10 cellular contexts compared by ENCODE assay signal in genomic region chr1:7491089-7491817, GRCh38.
DNase-seq lines count a peak whose midpoint lies in the region; ATAC-seq, FAIRE-seq and TF ChIP-seq lines count a peak whose summit lies in the region.
"Had no signal": no experiment of that assay in that cellular context is flagged by ENCODE, and none has a peak within 500 bp of the region (broad histone marks: within the 10 kb centered on the region; RNA-seq: fewer than 3 reads in every experiment).

No MANE protein-coding gene starts in this region.

- no peak for TF ChIP-seq POLR2A in A549 (IDR thresholded peaks at IDR 0.05; ENCODE audit: low read length)
- no peak for TF ChIP-seq POLR2A in adrenal gland (IDR thresholded peaks at IDR 0.05)

- peak overlapping the region; percentile 32; the same call in 2 of the 3 replicates for H3K4me2 ChIP-seq in A549

- 69% methylated on average over 17 of the region's 17 CpGs for WGBS in A549 (ENCODE audit: missing lambda C conversion rate)
- WGBS in adrenal gland, 4 donors: 66 to 72% (median 68%) methylated on average over 17 of the region's 17 CpGs
- WGBS in endodermal cell (ENCODE audit: insufficient coverage in 1 of 2, insufficient read length in 1 of 2), 2 experiments: 87 to 89% methylated on average over 14 to 17 of the region's 17 CpGs

- H3K27me3 ChIP-seq in adrenal gland (no peaks in the 10 kb centered on the region), endodermal cell (ENCODE audit: control insufficient read depth, insufficient read depth, low read length, poor library complexity, severe bottlenecking) (no peaks in the 10 kb centered on the region), dorsolateral prefrontal cortex (no peaks in the 10 kb centered on the region)

- no peak for DNase-seq in A549 (ENCODE audit: low read depth in 1 of 2, low spot score in 1 of 2)
- peak; percentile 94 for DNase-seq in NCI-H1092 (lab: John Stamatoyannopoulos, UW)
- peak in 3 of 7 donors; percentile 29 to 59 (median 47) for DNase-seq in adrenal gland
- DNase-seq in kidney tubule cell (ENCODE audit: low spot score): peak; percentile 30
- no peak for DNase-seq in cortex of kidney (lab: John Stamatoyannopoulos, UW)
- DNase-seq in endodermal cell: no peak
- no peak for DNase-seq in dorsolateral prefrontal cortex
- DNase-seq: CD4-positive, CD25-positive, alpha-beta regulatory T cell; stimulated activated CD4-positive, alpha-beta T cell treated with anti-CD3 and anti-CD28 coated beads, Interleukin-4, amount 100 ng/mL, for 1 hour had no signal

- intact Hi-C loops in adrenal gland (cut with DNase I): no loop called here
- intact Hi-C loops in dorsolateral prefrontal cortex (cut with DNase I): no loop called here

- peaks cover 9% of the 10 kb centered on the region for H3K4me1 Mint-ChIP-seq in endodermal cell
- H3K4me1 Mint-ChIP-seq: CD4-positive, CD25-positive, alpha-beta regulatory T cell had no signal

- no peak for ATAC-seq in A549
- no peak for ATAC-seq in GM18861 (IDR thresholded peaks at IDR 0.05; ENCODE audit: unreplicated experiment)

- TF ChIP-seq EP300 in A549 (IDR thresholded peaks at IDR 0.05): no peak

- H3K9me3 Mint-ChIP-seq in endodermal cell: peaks cover 3% of the 10 kb centered on the region

- H3K36me3 ChIP-seq in adrenal gland (replicated peaks in 1 of 2) (no peaks in the 10 kb centered on the region), endodermal cell (ENCODE audit: control insufficient read depth, insufficient read depth, low read length) (no peaks in the 10 kb centered on the region)

- POLR2A ChIA-PET in A549 (lab: Yijun Ruan, JAX): no interaction called here

- TF ChIP-seq RAD21 in A549 (conservative IDR thresholded peaks at IDR 0.05 in 1 of 2, IDR thresholded peaks at IDR 0.05 in 1 of 2): no peak

- TF ChIP-seq CTCF in A549 (IDR thresholded peaks at IDR 0.05) (no peak), adrenal gland (IDR thresholded peaks at IDR 0.05) (no peak), endodermal cell (conservative IDR thresholded peaks at IDR 0.05) (no peak), dorsolateral prefrontal cortex (IDR thresholded peaks at IDR 0.05 in 54 of 56, conservative IDR thresholded peaks at IDR 0.05 in 2 of 56; ENCODE audit: low read depth in 1 of 56, partially characterized antibody in 56 of 56) (no peak)

- H3K27ac Mint-ChIP-seq in endodermal cell: no peak overlapping the region
- H3K27ac Mint-ChIP-seq: CD4-positive, CD25-positive, alpha-beta regulatory T cell had no signal

- no peak overlapping the region for H3K9ac ChIP-seq in endodermal cell (ENCODE audit: extremely low read depth, low read length, poor library complexity, severe bottlenecking)

- H3K9me3 ChIP-seq in A549: no peaks in the 10 kb centered on the region
- no peaks in the 10 kb centered on the region for H3K9me3 ChIP-seq in adrenal gland (replicated peaks in 1 of 3)
- no peaks in the 10 kb centered on the region for H3K9me3 ChIP-seq in endodermal cell (ENCODE audit: control insufficient read depth, low read length)

- H3K4me1 ChIP-seq in A549 (peaks cover 9% of the 10 kb centered on the region; the same call in 2 of the 3 replicates), adrenal gland (replicated peaks in 1 of 2) (peaks cover 0 to 7% of the 10 kb centered on the region in 2 donors), endodermal cell (ENCODE audit: control insufficient read depth, insufficient read depth, low read length) (no peaks in the 10 kb centered on the region)

- CTCF ChIA-PET in A549 (lab: Yijun Ruan, JAX): interaction anchor here (0.7 kb wide), 1 partner anchor 33 kb away, joined by 4 read pairs; no protein-coding TSS in a partner anchor

- H3K4me3 Mint-ChIP-seq in endodermal cell: no peak overlapping the region
- H3K4me3 Mint-ChIP-seq: CD4-positive, CD25-positive, alpha-beta regulatory T cell had no signal

- H3K4me3 ChIP-seq in A549 (no peak overlapping the region), adrenal gland (no peak overlapping the region), endodermal cell (ENCODE audit: low read length) (no peak overlapping the region), dorsolateral prefrontal cortex (peak overlapping the region in 2 of 59 donors; percentile 1 to 19)

- H3K27ac ChIP-seq in A549 (peak overlapping the region in 1 of 2 experiments; percentile 27; a peak in 2 of 6 replicates), adrenal gland (peak overlapping the region in 3 of 5 donors; percentile 10 to 66 (median 62)), endodermal cell (ENCODE audit: low read depth, low read length) (no peak overlapping the region), dorsolateral prefrontal cortex (no peak overlapping the region)

- no peak for FAIRE-seq in A549 (lab: Jason Lieb, UNC)

- H3K27me3 Mint-ChIP-seq in endodermal cell (ENCODE audit: insufficient read depth): no peaks in the 10 kb centered on the region
- H3K27me3 Mint-ChIP-seq: CD4-positive, CD25-positive, alpha-beta regulatory T cell had no signal

- no peaks in the 10 kb centered on the region for H3K36me3 Mint-ChIP-seq in endodermal cell (ENCODE audit: low read depth)
- H3K36me3 Mint-ChIP-seq: CD4-positive, CD25-positive, alpha-beta regulatory T cell had no signal

TF ChIP-seq in A549, 52 proteins besides CTCF, POLR2A, EP300 and RAD21:
- TF ChIP-seq POLR2AphosphoS2 (conservative IDR thresholded peaks at IDR 0.05; ENCODE audit: low read length): no peak
- TF ChIP-seq HOXB13 (CRISPR knock-in tag; IDR thresholded peaks at IDR 0.05; ENCODE audit: low read depth): no peak
- no peak for TF ChIP-seq ATOH8 (CRISPR knock-in tag; IDR thresholded peaks at IDR 0.05; ENCODE audit: low read depth)
- no peak for TF ChIP-seq SMC3 (IDR thresholded peaks at IDR 0.05)
- no peak for TF ChIP-seq ZNF302 (CRISPR knock-in tag; IDR thresholded peaks at IDR 0.05)
- TF ChIP-seq, protein P1, sequence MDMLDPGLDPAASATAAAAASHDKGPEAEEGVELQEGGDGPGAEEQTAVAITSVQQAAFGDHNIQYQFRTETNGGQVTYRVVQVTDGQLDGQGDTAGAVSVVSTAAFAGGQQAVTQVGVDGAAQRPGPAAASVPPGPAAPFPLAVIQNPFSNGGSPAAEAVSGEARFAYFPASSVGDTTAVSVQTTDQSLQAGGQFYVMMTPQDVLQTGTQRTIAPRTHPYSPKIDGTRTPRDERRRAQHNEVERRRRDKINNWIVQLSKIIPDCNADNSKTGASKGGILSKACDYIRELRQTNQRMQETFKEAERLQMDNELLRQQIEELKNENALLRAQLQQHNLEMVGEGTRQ (IDR thresholded peaks at IDR 0.05): no peak
- TF ChIP-seq TFCP2L1 (CRISPR knock-in tag; IDR thresholded peaks at IDR 0.05): no peak

Comparison
In these comparisons a context has a peak if more than half of its experiments do, and no peak if none do; other contexts are left out.
1. DNase-seq: peak in NCI-H1092 (single experiment) and kidney tubule cell (single experiment); none in A549 (0 of 2), cortex of kidney (single experiment), endodermal cell (single experiment) and dorsolateral prefrontal cortex (0 of 10).
2. H3K27ac ChIP-seq: peak in adrenal gland (3 of 5); none in endodermal cell (single experiment) and dorsolateral prefrontal cortex (0 of 59).